In the genomic region with DNA sequence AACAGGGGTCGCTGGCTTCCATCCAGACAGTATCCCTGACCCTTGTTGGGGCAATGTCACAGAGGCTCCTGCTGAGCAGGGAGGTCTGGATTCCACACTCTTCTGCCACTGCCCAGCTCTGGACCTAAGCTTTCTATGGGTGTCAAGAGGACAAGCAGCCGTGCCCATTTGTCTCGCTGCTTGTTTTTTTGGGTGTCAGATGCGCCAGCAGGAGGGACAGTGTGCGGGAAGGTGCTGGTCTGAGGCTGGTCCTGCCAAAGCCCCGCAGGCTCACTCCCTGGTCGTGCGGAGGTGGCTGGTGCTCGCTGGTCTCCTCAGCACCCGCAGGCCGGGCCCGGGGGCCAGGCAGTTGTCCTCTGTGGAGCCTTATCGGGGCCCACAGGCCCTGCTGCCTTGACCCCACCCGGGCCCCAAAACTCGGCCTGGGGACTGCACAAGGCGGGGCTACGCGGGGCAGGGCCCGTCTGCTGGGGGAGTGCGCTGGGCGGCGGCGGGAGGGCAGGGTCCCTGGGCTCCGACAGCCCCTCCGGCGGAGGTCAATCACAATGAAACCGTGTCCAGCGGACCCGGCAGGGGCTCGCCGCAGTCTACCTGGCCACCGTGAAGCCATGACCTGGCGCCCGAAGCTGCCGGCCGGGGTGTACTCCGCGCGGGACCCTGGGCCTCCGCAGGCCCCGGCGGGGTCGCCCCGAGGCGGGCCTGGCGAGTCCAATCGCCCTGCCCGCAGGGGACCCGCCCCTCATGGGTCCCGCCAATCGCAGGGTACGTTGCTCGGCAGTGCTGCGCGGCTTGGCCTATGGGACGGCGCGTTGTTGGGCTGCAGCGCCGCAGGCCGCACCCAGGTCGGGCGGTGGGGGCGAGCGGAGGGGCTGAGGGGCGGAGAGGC, we compare ENCODE assay signal across 8 cellular contexts. TPM values are rescaled to one million over a fixed set of nuclear protein-coding genes. Genes with fewer than 3 reads are reported as not detected.
DNase-seq lines count a peak whose midpoint lies in the region; ATAC-seq and TF ChIP-seq lines count a peak whose summit lies in the region.

A gene with protein sequence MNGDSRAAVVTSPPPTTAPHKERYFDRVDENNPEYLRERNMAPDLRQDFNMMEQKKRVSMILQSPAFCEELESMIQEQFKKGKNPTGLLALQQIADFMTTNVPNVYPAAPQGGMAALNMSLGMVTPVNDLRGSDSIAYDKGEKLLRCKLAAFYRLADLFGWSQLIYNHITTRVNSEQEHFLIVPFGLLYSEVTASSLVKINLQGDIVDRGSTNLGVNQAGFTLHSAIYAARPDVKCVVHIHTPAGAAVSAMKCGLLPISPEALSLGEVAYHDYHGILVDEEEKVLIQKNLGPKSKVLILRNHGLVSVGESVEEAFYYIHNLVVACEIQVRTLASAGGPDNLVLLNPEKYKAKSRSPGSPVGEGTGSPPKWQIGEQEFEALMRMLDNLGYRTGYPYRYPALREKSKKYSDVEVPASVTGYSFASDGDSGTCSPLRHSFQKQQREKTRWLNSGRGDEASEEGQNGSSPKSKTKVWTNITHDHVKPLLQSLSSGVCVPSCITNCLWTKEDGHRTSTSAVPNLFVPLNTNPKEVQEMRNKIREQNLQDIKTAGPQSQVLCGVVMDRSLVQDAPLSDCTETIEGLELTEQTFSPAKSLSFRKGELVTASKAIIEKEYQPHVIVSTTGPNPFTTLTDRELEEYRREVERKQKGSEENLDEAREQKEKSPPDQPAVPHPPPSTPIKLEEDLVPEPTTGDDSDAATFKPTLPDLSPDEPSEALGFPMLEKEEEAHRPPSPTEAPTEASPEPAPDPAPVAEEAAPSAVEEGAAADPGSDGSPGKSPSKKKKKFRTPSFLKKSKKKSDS (plus strand): TSS at position 822 of the 886 bp plus-strand sequence. CDS start 32,072 bp downstream, outside the sequence.

- H3K4me3 ChIP-seq in kidney epithelial cell (ENCODE audit: low read depth, low read length) = peak within 1 kb of the TSS; percentile 75

- ATAC-seq in GM18867 (IDR thresholded peaks at IDR 0.05; ENCODE audit: unreplicated experiment) (peak; percentile 84), HG03097 (IDR thresholded peaks at IDR 0.05; ENCODE audit: low FRiP score, unreplicated experiment) (peak; percentile 68)

- no peaks in the 10 kb centered on the region for H3K36me3 ChIP-seq in kidney epithelial cell (ENCODE audit: control insufficient read depth, insufficient read depth, low read length)

- DNase-seq in AG08395 (ENCODE audit: low spot score) = peak; percentile 100
- DNase-seq in NCI-H345 treated with DMSO at 0.1 percent for 48 hours (lab: John Stamatoyannopoulos, UW; ENCODE audit: unreplicated experiment) = peak; percentile 28
- DNase-seq in activated CD4-positive, alpha-beta T cell treated with anti-CD3 and anti-CD28 coated beads for 1 hour = peak; percentile 96
- peak; percentile 97 for DNase-seq in cerebellum (ENCODE audit: low spot score)
- DNase-seq in kidney epithelial cell (ENCODE audit: low read depth) = peak; percentile 69
- peak; percentile 91 for DNase-seq in stimulated activated CD4-positive, alpha-beta T cell treated with anti-CD3 and anti-CD28 coated beads, Interleukin-15, amount 100 ng/mL, for 24 hours

- no peaks in the 10 kb centered on the region for H3K27me3 ChIP-seq in kidney epithelial cell (ENCODE audit: control insufficient read depth, insufficient read depth, low read length)

- TF ChIP-seq CTCF in kidney epithelial cell (IDR thresholded peaks at IDR 0.05; ENCODE audit: insufficient read depth, low read length, poor library complexity, severe bottlenecking) = no peak

RNA-seq across cellular contexts. Expression of the gene that starts here (rescaled TPM):
- total RNA-seq in cerebellum (201 TPM), kidney epithelial cell (132 and 142 TPM in 2 replicates)

Comparison
In these comparisons a context has a peak if more than half of its experiments do, and no peak if none do; other contexts are left out.
1. Peak in every context shown above with its lines: DNase-seq, ATAC-seq and H3K4me3 ChIP-seq.
2. DNase-seq: peak in every context shown above with its lines; median percentile 100 in AG08395; 97 in cerebellum; 96 in activated CD4-positive, alpha-beta T cell treated with anti-CD3 and anti-CD28 coated beads for 1 hour; 91 in stimulated activated CD4-positive, alpha-beta T cell treated with anti-CD3 and anti-CD28 coated beads, Interleukin-15, amount 100 ng/mL, for 24 hours; 69 in kidney epithelial cell; 28 in NCI-H345 treated with DMSO at 0.1 percent for 48 hours.